ENCODE assay signal across 8 cellular contexts in the genomic region with DNA sequence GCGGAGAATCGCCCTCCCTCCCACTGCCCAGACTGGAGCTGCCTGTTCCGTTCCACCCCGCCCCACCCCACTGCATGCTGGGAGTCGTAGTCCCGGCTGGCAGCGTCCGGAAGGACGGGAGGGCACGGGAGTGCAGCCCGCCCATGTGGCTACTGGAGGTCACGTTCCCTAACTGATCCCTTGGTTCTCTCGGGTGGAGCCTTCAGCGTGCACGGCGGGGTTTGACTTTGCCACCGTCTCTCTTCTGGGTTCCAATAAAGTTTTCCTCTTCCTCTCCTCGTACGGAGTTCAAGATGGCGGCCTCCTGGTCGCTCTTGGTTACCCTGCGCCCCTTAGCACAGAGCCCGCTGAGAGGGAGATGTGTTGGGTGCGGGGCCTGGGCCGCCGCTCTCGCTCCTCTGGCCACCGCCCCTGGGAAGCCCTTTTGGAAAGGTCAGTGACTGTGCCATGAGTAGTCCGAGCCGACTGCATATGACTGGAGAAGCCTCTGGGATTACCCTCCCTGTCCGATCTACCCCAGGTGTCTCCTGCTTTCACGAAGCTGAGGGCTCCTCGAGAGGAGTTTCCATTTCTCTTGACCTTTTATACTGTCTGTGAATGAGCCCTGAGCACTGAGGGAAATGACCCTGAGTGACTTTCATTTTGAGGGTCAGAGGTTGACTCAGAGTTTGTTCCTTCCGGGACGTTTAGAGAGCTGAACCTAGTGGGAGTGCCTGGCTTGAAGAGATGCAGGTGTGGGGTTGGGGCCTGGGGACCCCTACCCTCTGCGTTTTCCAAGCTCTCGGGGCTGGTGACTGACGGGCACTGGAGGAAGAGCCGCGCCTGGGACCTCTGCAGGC. TPM values are rescaled to one million over a fixed set of nuclear protein-coding genes. Genes with fewer than 3 reads are reported as not detected.
DNase-seq lines count a peak whose midpoint lies in the region; ATAC-seq and TF ChIP-seq lines count a peak whose summit lies in the region.

Gene AFG1L, plus strand, starts transcription at position 268 of the 839 bp plus-strand sequence. Its CDS starts 26 bp downstream, at position 294.

- H3K27ac Mint-ChIP-seq in activated B cell treated with CpG ODN at 0.5 μM for 24 hours: peak within 1 kb of the TSS; percentile 100

- no peaks in the 10 kb centered on the region for H3K9me3 ChIP-seq in spleen

- TF ChIP-seq CTCF in AG04449 (IDR thresholded peaks at IDR 0.05; ENCODE audit: insufficient read depth, low read length, missing control alignments) (no peak), activated B cell treated with CpG ODN at 0.5 μM for 24 hours (IDR thresholded peaks at IDR 0.05) (no peak), spleen (IDR thresholded peaks at IDR 0.05 in 8 of 11, conservative IDR thresholded peaks at IDR 0.05 in 3 of 11) (peak in 3 of 11 experiments; percentile 11 to 38 (median 24))

- DNase-seq in AG04449 (ENCODE audit: low read depth, low spot score) (peak; percentile 36), NCI-H2227 treated with DMSO at 0.1 percent for 48 hours (lab: John Stamatoyannopoulos, UW) (peak; percentile 74), activated B cell treated with CpG ODN at 0.5 μM for 24 hours (peak; percentile 89), caudate nucleus (lab: John Stamatoyannopoulos, UW) (peak; percentile 26 to 95 (median 87)), inferior parietal cortex (ENCODE audit: extremely low spot score) (peak; percentile 82), spleen (peak; percentile 98)

- TF ChIP-seq POLR2A in spleen (IDR thresholded peaks at IDR 0.05): peak in 2 of 3 donors; percentile 43 to 46

- H3K4me1 ChIP-seq in spleen: peaks cover 8 to 43% (median 22%) of the 10 kb centered on the region in 6 donors

- H3K27me3 Mint-ChIP-seq in activated B cell treated with CpG ODN at 0.5 μM for 24 hours: no peaks in the 10 kb centered on the region

- H3K36me3 Mint-ChIP-seq in activated B cell treated with CpG ODN at 0.5 μM for 24 hours (ENCODE audit: low read depth): peaks cover 9% of the 10 kb centered on the region

- WGBS in spleen, 5 donors: 0 to 1% (median 1%) methylated on average over 24 to 40 of the region's 40 CpGs

- POLR2A ChIA-PET in AG04449 (lab: Yijun Ruan, JAX) (interaction anchor here (1.1 kb wide), 1 partner anchor 34 kb away, joined by 6 read pairs; the partner anchor contains the start of gene SNX3), activated B cell treated with CpG ODN at 0.5 μM for 24 hours (lab: Charles Lee) (interaction anchor here (0.5 to 3.9 kb wide), 22 partner anchors 10 to 1187 kb away, joined by 3 to 102 read pairs (median 4); partner anchors contain the start of genes CD164, CEP57L1, PDSS2 and SEC63)

- no peaks in the 10 kb centered on the region for H3K9me3 Mint-ChIP-seq in activated B cell treated with CpG ODN at 0.5 μM for 24 hours

- ATAC-seq in GM18867 (IDR thresholded peaks at IDR 0.05; ENCODE audit: unreplicated experiment) (peak; percentile 87), HG03097 (IDR thresholded peaks at IDR 0.05; ENCODE audit: low FRiP score, unreplicated experiment) (peak; percentile 88), activated B cell treated with CpG ODN at 0.5 μM for 24 hours (ENCODE audit: low read depth) (peak; percentile 92)

- H3K27me3 ChIP-seq in spleen (replicated peaks in 1 of 7): no peaks in the 10 kb centered on the region

- no peaks in the 10 kb centered on the region for H3K36me3 ChIP-seq in spleen

- peaks cover 30% of the 10 kb centered on the region for H3K4me1 Mint-ChIP-seq in activated B cell treated with CpG ODN at 0.5 μM for 24 hours

- intact Hi-C loops in activated B cell treated with CpG ODN at 0.5 μM for 24 hours (cut with micrococcal nuclease) (loop anchor here (1.0 to 10.0 kb wide), 7 partner anchors 34 to 1090 kb away; partner anchors contain the start of genes ARMC2, CD164, CEP57L1 and OSTM1), spleen (cut with DNase I; ENCODE audit: low total_unique reads) (no loop called here)

- peak within 1 kb of the TSS; percentile 94 for H3K27ac ChIP-seq in caudate nucleus (ENCODE audit: low read depth, low read length)
- peak within 1 kb of the TSS; percentile 95 to 99 (median 98) for H3K27ac ChIP-seq in spleen

- peak within 1 kb of the TSS; percentile 99 for H3K4me3 Mint-ChIP-seq in activated B cell treated with CpG ODN at 0.5 μM for 24 hours

- CTCF ChIA-PET in AG04449 (lab: Yijun Ruan, JAX): interaction anchor here (0.9 kb wide), 1 partner anchor 197 kb away, joined by 4 read pairs; no protein-coding TSS in a partner anchor
- CTCF ChIA-PET in activated B cell treated with CpG ODN at 0.5 μM for 24 hours (lab: Charles Lee): interaction anchor here (1.0 to 2.3 kb wide), 2 partner anchors 34 to 197 kb away, joined by 4 to 6 read pairs; partner anchors contain the start of gene SNX3

- H3K4me3 ChIP-seq in AG04449 (ENCODE audit: low read depth, low read length) (peak within 1 kb of the TSS; percentile 96), spleen (peak within 1 kb of the TSS; percentile 56 to 79 (median 74))

RNA-seq across cellular contexts. Expression of gene AFG1L, which starts in this region (rescaled TPM):
- total RNA-seq in activated B cell treated with CpG ODN at 0.5 μM for 24 hours (7.5 and 10.3 TPM in 2 replicates), spleen (10 to 100 TPM in 2 of 7 donors, 1 to 10 TPM in 5; 4.1 to 13.0 (median 5.6) TPM)
- polyA plus RNA-seq in spleen: 1 to 10 TPM; 1.8 to 2.3 (median 2.1) TPM

Comparison
In these comparisons a context has a peak if more than half of its experiments do, and no peak if none do; other contexts are left out.
1. Peak in every context shown above with its lines: DNase-seq, ATAC-seq, H3K4me3 ChIP-seq and H3K27ac ChIP-seq.
2. DNase-seq: peak in every context shown above with its lines; median percentile 98 in spleen; 89 in activated B cell treated with CpG ODN at 0.5 μM for 24 hours; 87 in caudate nucleus; 82 in inferior parietal cortex; 74 in NCI-H2227 treated with DMSO at 0.1 percent for 48 hours; 36 in AG04449.